Comparison of ENCODE assay signal across 24 cellular contexts in genomic region chr4:183738961-183739360, GRCh38.
"Had no signal": no experiment of that assay in that cellular context is flagged by ENCODE, and none has a peak within 500 bp of the region (broad histone marks: within the 10 kb centered on the region; RNA-seq: fewer than 3 reads in every experiment).

No MANE protein-coding gene starts in this region.

- H3K27ac ChIP-seq: HL-60, KMS-11, Peyer's patch, SJSA1, SK-N-MC had no signal

- H3K36me3 ChIP-seq: Peyer's patch, SJSA1 had no signal

- H3K4me2 ChIP-seq: KMS-11 had no signal

- H3K4me1 ChIP-seq: Peyer's patch, SJSA1 had no signal

- DNase-seq: Kasumi-1, MV-4-11, NCI-H1048, NCI-H1105, NCI-H1436 treated with DMSO at 0.1 percent for 48 hours, NCI-H1694, NCI-H187 treated with DMSO at 0.1 percent for 48 hours, NCI-H2029 treated with DMSO at 0.1 percent for 48 hours, NCI-H2171 treated with DMSO at 0.1 percent for 48 hours, NCI-H2227 treated with DMSO at 0.1 percent for 48 hours, NCI-H510A, NCI-H524 treated with DMSO at 0.1 percent for 48 hours, NCI-H69, NCI-H774, Peyer's patch, Right ventricle myocardium superior, SIG-M5, SW 1271, T-cell had no signal

- H3K4me3 ChIP-seq: K562, Peyer's patch, SJSA1, SK-N-MC had no signal

- H3K9ac ChIP-seq: KMS-11 had no signal

- H3K9me3 ChIP-seq: Peyer's patch, SJSA1 had no signal

- ATAC-seq: K562, T-cell had no signal

- H3K27me3 ChIP-seq: Peyer's patch, SJSA1 had no signal
